12 cellular contexts compared by ENCODE assay signal in genomic region chr6:136669299-136669699, GRCh38.
DNase-seq lines count a peak whose midpoint lies in the region; ATAC-seq and TF ChIP-seq lines count a peak whose summit lies in the region.
"Had no signal": no experiment of that assay in that cellular context is flagged by ENCODE, and none has a peak within 500 bp of the region (broad histone marks: within the 10 kb centered on the region; RNA-seq: fewer than 3 reads in every experiment).

No MANE protein-coding gene starts in this region.

- no peak overlapping the region for H3K4me2 ChIP-seq in SK-N-SH

- H3K79me2 ChIP-seq in SK-N-SH (ENCODE audit: insufficient read depth), result no peaks in the 10 kb centered on the region
- H3K79me2 ChIP-seq: parathyroid adenoma had no signal

- TF ChIP-seq RAD21 in SK-N-SH (IDR thresholded peaks at IDR 0.05; ENCODE audit: low read length), result no peak

- no peak overlapping the region for H3K27ac ChIP-seq in SK-N-SH (ENCODE audit: low read depth in 2 of 2, low read length in 1 of 2)
- no peak overlapping the region for H3K27ac ChIP-seq in vagina
- H3K27ac ChIP-seq: parathyroid adenoma had no signal

- no peak for TF ChIP-seq EP300 in SK-N-SH (IDR thresholded peaks at IDR 0.05; ENCODE audit: borderline replicate concordance in 1 of 2, low read depth in 1 of 2, low read length in 1 of 2)

- CTCF ChIA-PET in SK-N-SH (lab: Yijun Ruan, JAX), result interaction anchor here (0.6 to 2.8 kb wide), 5 partner anchors 10 to 123 kb away, joined by 3 to 17 read pairs (median 3); partner anchors contain the start of gene MAP3K5

- peaks cover 5% of the 10 kb centered on the region for H3F3A ChIP-seq in SK-N-SH (replicated peaks; ENCODE audit: insufficient read depth)

- no peak overlapping the region for H3K4me3 ChIP-seq in SK-N-SH (ENCODE audit: low read depth in 2 of 2, low read length in 1 of 2)
- H3K4me3 ChIP-seq in skeletal muscle cell (ENCODE audit: low read depth, low read length), result no peak overlapping the region
- H3K4me3 ChIP-seq in vagina, result no peak overlapping the region

- H3K9ac ChIP-seq in SK-N-SH, result no peak overlapping the region
- H3K9ac ChIP-seq: parathyroid adenoma had no signal

- no peaks in the 10 kb centered on the region for H3K36me3 ChIP-seq in SK-N-SH (replicated peaks in 1 of 2; ENCODE audit: control insufficient read depth in 1 of 2, insufficient read depth in 2 of 2, low read length in 1 of 2)
- H3K36me3 ChIP-seq in vagina, result no peaks in the 10 kb centered on the region

- no peak for ATAC-seq in HG02798 (IDR thresholded peaks at IDR 0.05; ENCODE audit: poor library complexity, unreplicated experiment)
- no peak for ATAC-seq in GM18502 (IDR thresholded peaks at IDR 0.05; ENCODE audit: poor library complexity, unreplicated experiment)

- TF ChIP-seq POLR2A in vagina (IDR thresholded peaks at IDR 0.05), result no peak

- H2AFZ ChIP-seq in SK-N-SH (ENCODE audit: low read depth), result no peak overlapping the region
- H2AFZ ChIP-seq: parathyroid adenoma had no signal

- DNase-seq in H4 (ENCODE audit: low spot score) (peak; percentile 56), SK-N-SH (no peak), fibroblast of peridontal ligament (ENCODE audit: extremely low read depth) (peak; percentile 98), skeletal muscle cell (ENCODE audit: low read depth) (peak; percentile 90), vagina (ENCODE audit: extremely low spot score in 2 of 2) (no peak)
- DNase-seq in stimulated activated CD4-positive, alpha-beta T cell treated with anti-CD3 and anti-CD28 coated beads, Interleukin-2, amount 100 ng/mL, for 24 hours, result no peak
- DNase-seq: activated CD4-positive, alpha-beta T cell treated with anti-CD3 and anti-CD28 coated beads, Interleukin-2, amount 50 U/mL, for 1 hour; anterior cingulate cortex; NCI-H1048 had no signal

- no peaks in the 10 kb centered on the region for H3K9me2 ChIP-seq in SK-N-SH

- intact Hi-C loops in vagina (cut with DNase I), result no loop called here

- no peaks in the 10 kb centered on the region for H3K27me3 ChIP-seq in SK-N-SH (ENCODE audit: insufficient read depth)
- H3K27me3 ChIP-seq in vagina, result no peaks in the 10 kb centered on the region

- H3K9me3 ChIP-seq in SK-N-SH (no peaks in the 10 kb centered on the region), vagina (no peaks in the 10 kb centered on the region)

- no peaks in the 10 kb centered on the region for H4K20me1 ChIP-seq in SK-N-SH (ENCODE audit: insufficient read depth)

- 78% methylated on average over 3 of the region's 3 CpGs for WGBS in SK-N-SH (ENCODE audit: low lambda C conversion rate)

- TF ChIP-seq CTCF in SK-N-SH (IDR thresholded peaks at IDR 0.05), result no peak
- no peak for TF ChIP-seq CTCF in vagina (IDR thresholded peaks at IDR 0.05)

- H3K4me1 ChIP-seq in SK-N-SH (ENCODE audit: control insufficient read depth in 1 of 2, insufficient read depth in 2 of 2, low read depth in 1 of 2, low read length in 1 of 2) (peaks cover 0 to 3% of the 10 kb centered on the region in 2 experiments; a peak in 2 of 4 replicates), vagina (peaks cover 7% of the 10 kb centered on the region)
- H3K4me1 ChIP-seq: parathyroid adenoma had no signal

- POLR2A ChIA-PET in SK-N-SH (lab: Yijun Ruan, JAX), result no interaction called here

TF ChIP-seq in SK-N-SH, 30 proteins besides CTCF, POLR2A, EP300 and RAD21:
- peak; percentile 59 for TF ChIP-seq TCF12 (IDR thresholded peaks at IDR 0.05)
- TF ChIP-seq PBX3 (IDR thresholded peaks at IDR 0.05), result no peak
- TF ChIP-seq NFIC (IDR thresholded peaks at IDR 0.05; ENCODE audit: borderline replicate concordance), result peak; percentile 46; the same call in 1 of the 2 replicates
- no peak for TF ChIP-seq GABPA (IDR thresholded peaks at IDR 0.05; ENCODE audit: low read depth)
- no peak for TF ChIP-seq CHD2 (IDR thresholded peaks at IDR 0.05; ENCODE audit: low read length, partially characterized antibody)
- TF ChIP-seq FOXM1 (IDR thresholded peaks at IDR 0.05; ENCODE audit: low read depth), result no peak
- peak; percentile 25; the same call in 1 of the 2 replicates for TF ChIP-seq RXRA (IDR thresholded peaks at IDR 0.05; ENCODE audit: borderline replicate concordance, low read depth)
- TF ChIP-seq RCOR1 (IDR thresholded peaks at IDR 0.05; ENCODE audit: low read length), result no peak

Comparison
In these comparisons a context has a peak if more than half of its experiments do, and no peak if none do; other contexts are left out.
1. DNase-seq: peak in H4 (single experiment), fibroblast of peridontal ligament (single experiment) and skeletal muscle cell (single experiment); none in SK-N-SH (single experiment), stimulated activated CD4-positive, alpha-beta T cell treated with anti-CD3 and anti-CD28 coated beads, Interleukin-2, amount 100 ng/mL, for 24 hours (0 of 2) and vagina (0 of 2).